8 cellular contexts compared by ENCODE assay signal in the genomic region with DNA sequence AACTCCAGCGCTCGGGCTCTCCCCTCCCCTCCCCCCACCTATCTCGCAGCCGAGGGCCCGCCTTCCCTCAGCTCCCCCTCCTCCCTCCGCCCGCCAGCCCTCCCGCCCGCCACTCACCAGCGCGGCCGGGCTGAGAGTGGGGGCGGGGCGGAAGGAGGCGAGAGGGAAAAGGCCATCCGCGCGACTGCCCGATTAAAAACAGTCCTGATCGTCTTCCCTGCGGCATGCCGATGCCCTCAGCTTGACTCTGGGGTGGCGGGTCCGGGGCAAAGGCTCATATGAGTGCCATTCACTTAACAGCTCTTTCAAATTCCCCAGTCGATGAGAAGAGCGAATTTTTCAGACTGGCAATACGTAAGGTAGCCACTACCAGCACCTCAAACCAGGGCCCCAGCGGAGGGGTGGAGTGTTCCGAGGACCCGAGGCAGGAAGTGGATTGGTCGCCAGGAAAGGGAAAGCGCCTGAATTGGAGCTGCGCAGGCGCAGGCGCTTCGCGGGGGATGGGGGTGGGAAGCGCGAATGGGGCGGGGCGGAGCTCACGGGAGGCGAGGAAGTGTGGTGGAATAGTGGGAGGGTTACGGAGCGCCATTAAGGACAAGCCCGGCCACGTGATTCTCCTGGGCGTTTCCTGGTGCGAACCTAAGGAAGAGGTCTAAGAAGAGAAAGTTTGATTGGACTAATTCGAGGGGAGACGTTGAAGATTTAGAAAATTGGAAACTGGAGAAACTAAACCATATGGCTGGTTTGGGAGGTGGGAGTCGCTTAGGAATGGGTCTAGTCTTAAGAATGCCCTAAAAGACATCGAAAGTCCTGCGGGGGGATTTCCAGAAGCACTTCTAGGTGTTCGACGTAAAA. TPM values are rescaled to one million over a fixed set of nuclear protein-coding genes. Genes with fewer than 3 reads are reported as not detected.
A peak's percentile ranks its signal among the peaks of the same experiment; 100 is the strongest.
DNase-seq lines count a peak whose midpoint lies in the region; ATAC-seq and TF ChIP-seq lines count a peak whose summit lies in the region.

A gene with protein sequence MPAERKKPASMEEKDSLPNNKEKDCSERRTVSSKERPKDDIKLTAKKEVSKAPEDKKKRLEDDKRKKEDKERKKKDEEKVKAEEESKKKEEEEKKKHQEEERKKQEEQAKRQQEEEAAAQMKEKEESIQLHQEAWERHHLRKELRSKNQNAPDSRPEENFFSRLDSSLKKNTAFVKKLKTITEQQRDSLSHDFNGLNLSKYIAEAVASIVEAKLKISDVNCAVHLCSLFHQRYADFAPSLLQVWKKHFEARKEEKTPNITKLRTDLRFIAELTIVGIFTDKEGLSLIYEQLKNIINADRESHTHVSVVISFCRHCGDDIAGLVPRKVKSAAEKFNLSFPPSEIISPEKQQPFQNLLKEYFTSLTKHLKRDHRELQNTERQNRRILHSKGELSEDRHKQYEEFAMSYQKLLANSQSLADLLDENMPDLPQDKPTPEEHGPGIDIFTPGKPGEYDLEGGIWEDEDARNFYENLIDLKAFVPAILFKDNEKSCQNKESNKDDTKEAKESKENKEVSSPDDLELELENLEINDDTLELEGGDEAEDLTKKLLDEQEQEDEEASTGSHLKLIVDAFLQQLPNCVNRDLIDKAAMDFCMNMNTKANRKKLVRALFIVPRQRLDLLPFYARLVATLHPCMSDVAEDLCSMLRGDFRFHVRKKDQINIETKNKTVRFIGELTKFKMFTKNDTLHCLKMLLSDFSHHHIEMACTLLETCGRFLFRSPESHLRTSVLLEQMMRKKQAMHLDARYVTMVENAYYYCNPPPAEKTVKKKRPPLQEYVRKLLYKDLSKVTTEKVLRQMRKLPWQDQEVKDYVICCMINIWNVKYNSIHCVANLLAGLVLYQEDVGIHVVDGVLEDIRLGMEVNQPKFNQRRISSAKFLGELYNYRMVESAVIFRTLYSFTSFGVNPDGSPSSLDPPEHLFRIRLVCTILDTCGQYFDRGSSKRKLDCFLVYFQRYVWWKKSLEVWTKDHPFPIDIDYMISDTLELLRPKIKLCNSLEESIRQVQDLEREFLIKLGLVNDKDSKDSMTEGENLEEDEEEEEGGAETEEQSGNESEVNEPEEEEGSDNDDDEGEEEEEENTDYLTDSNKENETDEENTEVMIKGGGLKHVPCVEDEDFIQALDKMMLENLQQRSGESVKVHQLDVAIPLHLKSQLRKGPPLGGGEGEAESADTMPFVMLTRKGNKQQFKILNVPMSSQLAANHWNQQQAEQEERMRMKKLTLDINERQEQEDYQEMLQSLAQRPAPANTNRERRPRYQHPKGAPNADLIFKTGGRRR (minus strand): TSS at position 13 of the 855 bp plus-strand sequence. CDS start 7,386 bp downstream, outside the sequence.

- peak; percentile 93 for ATAC-seq in naive thymus-derived CD4-positive, alpha-beta T cell
- ATAC-seq in stimulated activated memory B cell treated with anti-CD40 and anti-IgM and Interleukin-4, amounts not matched to agents 10 μg/mL and 1 μg/mL and 100 μg/mL, for 72 hours, result peak; percentile 86

- peaks cover 23% of the 10 kb centered on the region for H3K4me1 Mint-ChIP-seq in activated T-helper 2 cell treated with anti-CD3 and anti-CD28 coated beads, Interferon-gamma antibody, Interleukin-2, Interleukin-4, amounts not matched to agents 10 μg/mL and 5 μg/mL and 100 μg/mL, durations not matched to agents 14 hours and 24 hours and 36 hours (ENCODE audit: low read depth)
- peaks cover 13 to 47% (median 40%) of the 10 kb centered on the region in 7 donors for H3K4me1 Mint-ChIP-seq in naive thymus-derived CD4-positive, alpha-beta T cell
- H3K4me1 Mint-ChIP-seq in stimulated activated memory B cell treated with anti-CD40 and anti-IgM and Interleukin-4, amounts not matched to agents 10 μg/mL and 1 μg/mL and 100 μg/mL, for 72 hours, result peaks cover 55% of the 10 kb centered on the region

- peak within 1 kb of the TSS; percentile 99 for H3K4me3 Mint-ChIP-seq in activated T-helper 2 cell treated with anti-CD3 and anti-CD28 coated beads, Interferon-gamma antibody, Interleukin-2, Interleukin-4, amounts not matched to agents 10 μg/mL and 5 μg/mL and 100 μg/mL, durations not matched to agents 14 hours and 24 hours and 36 hours (ENCODE audit: low read depth)
- H3K4me3 Mint-ChIP-seq in naive thymus-derived CD4-positive, alpha-beta T cell, result peak within 1 kb of the TSS; percentile 87 to 100 (median 95)
- peak within 1 kb of the TSS; percentile 99 for H3K4me3 Mint-ChIP-seq in stimulated activated memory B cell treated with anti-CD40 and anti-IgM and Interleukin-4, amounts not matched to agents 10 μg/mL and 1 μg/mL and 100 μg/mL, for 72 hours

- peak within 1 kb of the TSS; percentile 92 for H3K27ac ChIP-seq in naive thymus-derived CD4-positive, alpha-beta T cell (ENCODE audit: low read depth, low read length)

- peak within 1 kb of the TSS; percentile 96 for H3K27ac Mint-ChIP-seq in activated T-helper 2 cell treated with anti-CD3 and anti-CD28 coated beads, Interferon-gamma antibody, Interleukin-2, Interleukin-4, amounts not matched to agents 10 μg/mL and 5 μg/mL and 100 μg/mL, durations not matched to agents 14 hours and 24 hours and 36 hours
- H3K27ac Mint-ChIP-seq in naive thymus-derived CD4-positive, alpha-beta T cell, result peak within 1 kb of the TSS; percentile 98 to 100 (median 99)
- H3K27ac Mint-ChIP-seq in stimulated activated memory B cell treated with anti-CD40 and anti-IgM and Interleukin-4, amounts not matched to agents 10 μg/mL and 1 μg/mL and 100 μg/mL, for 72 hours, result peak within 1 kb of the TSS; percentile 100

- peak; percentile 35 for TF ChIP-seq POLR2A in Raji (IDR thresholded peaks at IDR 0.05; ENCODE audit: insufficient read depth, low read depth, low read length)

- DNase-seq in EH (ENCODE audit: low read depth), result peak; percentile 99
- peak; percentile 99 for DNase-seq in H7
- DNase-seq in M059J (ENCODE audit: low read depth), result peak; percentile 90
- peak; percentile 95 for DNase-seq in activated T-helper 2 cell treated with anti-CD3 and anti-CD28 coated beads, Interferon-gamma antibody, Interleukin-2, Interleukin-4, amounts not matched to agents 10 μg/mL and 5 μg/mL and 100 μg/mL, durations not matched to agents 14 hours and 24 hours and 36 hours (ENCODE audit: low spot score)
- peak; percentile 98 for DNase-seq in fibroblast of mammary gland (ENCODE audit: low read depth)
- peak; percentile 95 to 98 (median 97) for DNase-seq in naive thymus-derived CD4-positive, alpha-beta T cell

- H3K36me3 Mint-ChIP-seq in activated T-helper 2 cell treated with anti-CD3 and anti-CD28 coated beads, Interferon-gamma antibody, Interleukin-2, Interleukin-4, amounts not matched to agents 10 μg/mL and 5 μg/mL and 100 μg/mL, durations not matched to agents 14 hours and 24 hours and 36 hours (ENCODE audit: low read depth), result peaks cover 18% of the 10 kb centered on the region
- peaks cover 0 to 4% (median 0%) of the 10 kb centered on the region in 5 donors for H3K36me3 Mint-ChIP-seq in naive thymus-derived CD4-positive, alpha-beta T cell
- peaks cover 11% of the 10 kb centered on the region for H3K36me3 Mint-ChIP-seq in stimulated activated memory B cell treated with anti-CD40 and anti-IgM and Interleukin-4, amounts not matched to agents 10 μg/mL and 1 μg/mL and 100 μg/mL, for 72 hours

- no peaks in the 10 kb centered on the region for H3K9me3 ChIP-seq in naive thymus-derived CD4-positive, alpha-beta T cell (ENCODE audit: control insufficient read depth in 2 of 3, low read length in 3 of 3)

- intact Hi-C loops in activated T-helper 2 cell treated with anti-CD3 and anti-CD28 coated beads, Interferon-gamma antibody, Interleukin-2, Interleukin-4, amounts not matched to agents 10 μg/mL and 5 μg/mL and 100 μg/mL, durations not matched to agents 14 hours and 24 hours and 36 hours (cut with micrococcal nuclease), result loop anchor here (1.0 kb wide), 4 partner anchors 25 to 152 kb away; a partner anchor contains a TSS
- intact Hi-C loops in naive thymus-derived CD4-positive, alpha-beta T cell (cut with micrococcal nuclease), result loop anchor here (1.0 to 10.0 kb wide), 11 partner anchors 25 to 1262 kb away; a partner anchor contains a TSS

- POLR2A ChIA-PET in naive thymus-derived CD4-positive, alpha-beta T cell (lab: Charles Lee), result interaction anchor here (0.6 to 2.1 kb wide), 11 partner anchors 10 to 152 kb away, joined by 3 to 16 read pairs (median 3); a partner anchor contains a TSS

- CTCF ChIA-PET in naive thymus-derived CD4-positive, alpha-beta T cell (lab: Charles Lee), result interaction anchor here (0.6 to 1.3 kb wide), 2 partner anchors 25 to 153 kb away, joined by 3 read pairs; a partner anchor contains a TSS

- H3K4me3 ChIP-seq in H7 (ENCODE audit: insufficient read depth, low read depth, low read length) (peak within 1 kb of the TSS; percentile 96), fibroblast of mammary gland (ENCODE audit: control insufficient read depth, low read depth, low read length) (peak within 1 kb of the TSS; percentile 93)
- peak within 1 kb of the TSS; percentile 83 for H3K4me3 ChIP-seq in naive thymus-derived CD4-positive, alpha-beta T cell (ENCODE audit: low read length)

- peaks cover 10 to 16% of the 10 kb centered on the region in 2 donors for H3K4me1 ChIP-seq in naive thymus-derived CD4-positive, alpha-beta T cell (ENCODE audit: control insufficient read depth in 2 of 2, insufficient read depth in 2 of 2, low read length in 2 of 2)

- no peak for TF ChIP-seq CTCF in fibroblast of mammary gland (conservative IDR thresholded peaks at IDR 0.05; ENCODE audit: control insufficient read depth, insufficient read depth, low read depth, low read length)

- no peaks in the 10 kb centered on the region for H3K9me3 Mint-ChIP-seq in activated T-helper 2 cell treated with anti-CD3 and anti-CD28 coated beads, Interferon-gamma antibody, Interleukin-2, Interleukin-4, amounts not matched to agents 10 μg/mL and 5 μg/mL and 100 μg/mL, durations not matched to agents 14 hours and 24 hours and 36 hours
- H3K9me3 Mint-ChIP-seq in naive thymus-derived CD4-positive, alpha-beta T cell, result peaks cover 0 to 2% (median 0%) of the 10 kb centered on the region in 11 donors
- peaks cover 2% of the 10 kb centered on the region for H3K9me3 Mint-ChIP-seq in stimulated activated memory B cell treated with anti-CD40 and anti-IgM and Interleukin-4, amounts not matched to agents 10 μg/mL and 1 μg/mL and 100 μg/mL, for 72 hours

- H3K36me3 ChIP-seq in H7 (replicated peaks; ENCODE audit: control insufficient read depth, insufficient read depth, low read length), result no peaks in the 10 kb centered on the region
- H3K36me3 ChIP-seq in naive thymus-derived CD4-positive, alpha-beta T cell (ENCODE audit: control insufficient read depth in 2 of 3, insufficient read depth in 3 of 3, low read length in 3 of 3), result peaks cover 0 to 8% (median 0%) of the 10 kb centered on the region in 3 experiments

- H3K27me3 Mint-ChIP-seq in activated T-helper 2 cell treated with anti-CD3 and anti-CD28 coated beads, Interferon-gamma antibody, Interleukin-2, Interleukin-4, amounts not matched to agents 10 μg/mL and 5 μg/mL and 100 μg/mL, durations not matched to agents 14 hours and 24 hours and 36 hours (ENCODE audit: low read depth), result no peaks in the 10 kb centered on the region
- H3K27me3 Mint-ChIP-seq in naive thymus-derived CD4-positive, alpha-beta T cell, result peaks cover 0 to 3% (median 0%) of the 10 kb centered on the region in 5 donors
- no peaks in the 10 kb centered on the region for H3K27me3 Mint-ChIP-seq in stimulated activated memory B cell treated with anti-CD40 and anti-IgM and Interleukin-4, amounts not matched to agents 10 μg/mL and 1 μg/mL and 100 μg/mL, for 72 hours

- no peaks in the 10 kb centered on the region for H3K27me3 ChIP-seq in H7 (ENCODE audit: control insufficient read depth, insufficient read depth, low read length)
- H3K27me3 ChIP-seq in naive thymus-derived CD4-positive, alpha-beta T cell (ENCODE audit: control insufficient read depth in 2 of 2, insufficient read depth in 2 of 2, low read length in 2 of 2), result no peaks in the 10 kb centered on the region

RNA-seq across cellular contexts. Expression of the gene that starts here (rescaled TPM):
- 10.6 and 19.2 TPM in 2 replicates for total RNA-seq in H7 (2014; rRNA removed; shearing (Covaris generic))
- 5.4 and 11.2 TPM in 2 replicates for total RNA-seq in M059J (2014; rRNA removed; shearing (Covaris generic))
- total RNA-seq in activated T-helper 2 cell treated with anti-CD3 and anti-CD28 coated beads, Interferon-gamma antibody, Interleukin-2, Interleukin-4, amounts not matched to agents 10 μg/mL and 5 μg/mL and 100 μg/mL, durations not matched to agents 14 hours and 24 hours and 36 hours, result 41.0 and 41.4 TPM in 2 replicates
- total RNA-seq in naive thymus-derived CD4-positive, alpha-beta T cell, result 10 to 100 TPM; 27.2 to 40.5 (median 36.3) TPM
- 10 to 100 TPM in 1 of 2 donors, 1 to 10 TPM in 1; 9.0 to 10.6 TPM for polyA plus RNA-seq in naive thymus-derived CD4-positive, alpha-beta T cell

Comparison
In these comparisons a context has a peak if more than half of its experiments do, and no peak if none do; other contexts are left out.
1. Peak in every context shown above with its lines: DNase-seq, ATAC-seq, H3K4me3 ChIP-seq and H3K27ac ChIP-seq.